Comparison of ENCODE assay signal across 8 cellular contexts in genomic region chr16:88815901-88816589, GRCh38. TPM values are rescaled to one million over a fixed set of nuclear protein-coding genes. Genes with fewer than 3 reads are reported as not detected.
DNase-seq lines count a peak whose midpoint lies in the region; ATAC-seq, FAIRE-seq and TF ChIP-seq lines count a peak whose summit lies in the region.

No MANE protein-coding gene starts in this region.

- ATAC-seq in GM18861 (IDR thresholded peaks at IDR 0.05; ENCODE audit: unreplicated experiment) = no peak
- ATAC-seq in GM19351 (IDR thresholded peaks at IDR 0.05; ENCODE audit: unreplicated experiment) = no peak

- peaks cover 13% of the 10 kb centered on the region for H3F3A ChIP-seq in neural progenitor cell (ENCODE audit: low read depth)

- H3K4me3 Mint-ChIP-seq in neural progenitor cell = no peak overlapping the region

- peak; percentile 84 for FAIRE-seq in HTR-8/SVneo (lab: Jason Lieb, UNC)

- no peak overlapping the region for H3K4me3 ChIP-seq in choroid plexus epithelial cell (ENCODE audit: low read depth, low read length)
- H3K4me3 ChIP-seq in neural progenitor cell = no peak overlapping the region

- no peak overlapping the region for H2AFZ ChIP-seq in neural progenitor cell (replicated peaks)

- H3K27ac ChIP-seq in neural progenitor cell = no peak overlapping the region

- H3K4me1 Mint-ChIP-seq in neural progenitor cell = peaks cover 3% of the 10 kb centered on the region

- peaks cover 3% of the 10 kb centered on the region for H3K27me3 Mint-ChIP-seq in neural progenitor cell (ENCODE audit: insufficient read depth, low read depth)

- peaks cover 5% of the 10 kb centered on the region for H4K20me1 ChIP-seq in neural progenitor cell (ENCODE audit: low read depth)

- H3K9ac ChIP-seq in neural progenitor cell = no peak overlapping the region

- H3K27me3 ChIP-seq in neural progenitor cell = no peaks in the 10 kb centered on the region

- H3K36me3 Mint-ChIP-seq in neural progenitor cell = no peaks in the 10 kb centered on the region

- H3K9me3 ChIP-seq in neural progenitor cell (ENCODE audit: low read depth) = no peaks in the 10 kb centered on the region

- TF ChIP-seq CTCF in choroid plexus epithelial cell (conservative IDR thresholded peaks at IDR 0.05; ENCODE audit: low read depth, low read length) (peak; percentile 69), neural progenitor cell (IDR thresholded peaks at IDR 0.05) (peak; percentile 68)

- H3K9me3 Mint-ChIP-seq in neural progenitor cell = no peaks in the 10 kb centered on the region

- no peak overlapping the region for H3K27ac Mint-ChIP-seq in neural progenitor cell

- peaks cover 6% of the 10 kb centered on the region for H3K79me2 ChIP-seq in neural progenitor cell (ENCODE audit: low read depth)

- peak; percentile 74 for DNase-seq in DMS53 (lab: John Stamatoyannopoulos, UW)
- DNase-seq in HTR-8/SVneo (ENCODE audit: insufficient read length, low spot score) = peak; percentile 54
- DNase-seq in T-helper 9 cell = peak; percentile 36
- DNase-seq in choroid plexus epithelial cell (ENCODE audit: low read depth) = no peak
- DNase-seq in neural progenitor cell (ENCODE audit: low spot score) = peak; percentile 72
- DNase-seq in mucosa of gallbladder (ENCODE audit: low spot score) = no peak

- no peaks in the 10 kb centered on the region for H3K36me3 ChIP-seq in neural progenitor cell

- H3K4me1 ChIP-seq in neural progenitor cell = no peaks in the 10 kb centered on the region

- no peak overlapping the region for H3K4me2 ChIP-seq in neural progenitor cell

RNA-seq across cellular contexts. Expression of gene APRT, which starts 4.3 kb away (rescaled TPM):
- total RNA-seq in neural progenitor cell (ENCODE audit: low replicate concordance) = 53.4 and 150 TPM in 2 replicates
- 104 TPM for total RNA-seq in mucosa of gallbladder

RNA-seq across cellular contexts. Expression of gene CDT1, which starts 12.5 kb away (rescaled TPM):
- total RNA-seq in neural progenitor cell (ENCODE audit: low replicate concordance) (7.8 and 57.9 TPM in 2 replicates), mucosa of gallbladder (3.2 TPM)

RNA-seq across cellular contexts. Expression of gene PIEZO1, which starts 31.0 kb away (rescaled TPM):
- 5.5 and 26.9 TPM in 2 replicates for total RNA-seq in neural progenitor cell (ENCODE audit: low replicate concordance)
- 108 TPM for total RNA-seq in mucosa of gallbladder

RNA-seq across cellular contexts. Expression of gene GALNS, which starts 40.7 kb away (rescaled TPM):
- total RNA-seq in neural progenitor cell (ENCODE audit: low replicate concordance) (5.0 and 11.6 TPM in 2 replicates), mucosa of gallbladder (56.1 TPM)

RNA-seq across cellular contexts. Expression of gene TRAPPC2L, which starts 40.9 kb away (rescaled TPM):
- total RNA-seq in neural progenitor cell (ENCODE audit: low replicate concordance) (31.8 and 48.5 TPM in 2 replicates), mucosa of gallbladder (53.8 TPM)

Comparison
In these comparisons a context has a peak if more than half of its experiments do, and no peak if none do; other contexts are left out.
1. DNase-seq: peak in DMS53 (single experiment), HTR-8/SVneo (single experiment), T-helper 9 cell (single experiment) and neural progenitor cell (single experiment); none in choroid plexus epithelial cell (single experiment) and mucosa of gallbladder (single experiment).